Comparison of ENCODE assay signal across 1 cellular context in the genomic region with DNA sequence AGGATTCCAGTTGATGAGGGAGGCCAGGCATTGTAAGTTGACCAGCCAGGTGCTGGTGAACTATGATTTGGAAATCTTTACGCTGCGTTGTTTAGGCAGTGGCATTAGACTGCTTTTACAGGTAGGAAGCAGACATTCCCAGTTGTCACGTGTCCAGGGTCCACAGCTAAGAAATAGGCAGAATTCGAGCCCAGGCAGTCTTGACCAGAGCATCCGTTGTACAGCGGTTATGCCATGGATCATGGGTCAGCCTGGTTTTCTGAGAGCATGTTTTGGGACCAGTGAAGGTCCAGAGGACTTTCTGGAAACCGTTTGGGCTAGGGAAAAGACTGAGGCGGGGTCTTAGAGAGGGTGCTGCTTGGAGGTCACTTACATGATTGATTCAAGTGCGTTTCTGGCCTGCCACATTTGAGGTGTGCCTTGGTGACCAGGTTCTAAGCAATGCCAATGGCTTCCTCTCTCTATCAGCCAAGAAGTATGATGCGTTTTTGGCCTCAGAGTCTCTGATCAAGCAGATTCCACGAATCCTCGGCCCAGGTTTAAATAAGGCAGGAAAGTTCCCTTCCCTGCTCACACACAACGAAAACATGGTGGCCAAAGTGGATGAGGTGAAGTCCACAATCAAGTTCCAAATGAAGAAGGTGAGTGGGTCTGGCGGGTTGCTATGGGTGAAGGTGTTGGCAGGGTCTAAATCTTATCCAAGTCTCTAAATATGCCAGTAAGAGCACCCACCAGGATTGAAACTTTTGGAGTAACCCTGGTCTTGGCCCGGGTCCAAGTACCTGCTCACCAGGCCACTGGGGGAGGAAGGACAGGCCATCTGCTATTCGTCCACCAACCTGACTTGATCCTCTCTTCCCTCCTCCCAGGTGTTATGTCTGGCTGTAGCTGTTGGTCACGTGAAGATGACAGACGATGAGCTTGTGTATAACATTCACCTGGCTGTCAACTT.
TF ChIP-seq lines count a peak whose summit lies in the region.

No MANE protein-coding gene starts in this region.

TF ChIP-seq in HepG2, 621 proteins besides CTCF, POLR2A, EP300 and RAD21 (continues in another document):
- no peak for TF ChIP-seq ZNF34 (CRISPR knock-in tag; IDR thresholded peaks at IDR 0.05; ENCODE audit: borderline replicate concordance)
- TF ChIP-seq, protein P1, sequence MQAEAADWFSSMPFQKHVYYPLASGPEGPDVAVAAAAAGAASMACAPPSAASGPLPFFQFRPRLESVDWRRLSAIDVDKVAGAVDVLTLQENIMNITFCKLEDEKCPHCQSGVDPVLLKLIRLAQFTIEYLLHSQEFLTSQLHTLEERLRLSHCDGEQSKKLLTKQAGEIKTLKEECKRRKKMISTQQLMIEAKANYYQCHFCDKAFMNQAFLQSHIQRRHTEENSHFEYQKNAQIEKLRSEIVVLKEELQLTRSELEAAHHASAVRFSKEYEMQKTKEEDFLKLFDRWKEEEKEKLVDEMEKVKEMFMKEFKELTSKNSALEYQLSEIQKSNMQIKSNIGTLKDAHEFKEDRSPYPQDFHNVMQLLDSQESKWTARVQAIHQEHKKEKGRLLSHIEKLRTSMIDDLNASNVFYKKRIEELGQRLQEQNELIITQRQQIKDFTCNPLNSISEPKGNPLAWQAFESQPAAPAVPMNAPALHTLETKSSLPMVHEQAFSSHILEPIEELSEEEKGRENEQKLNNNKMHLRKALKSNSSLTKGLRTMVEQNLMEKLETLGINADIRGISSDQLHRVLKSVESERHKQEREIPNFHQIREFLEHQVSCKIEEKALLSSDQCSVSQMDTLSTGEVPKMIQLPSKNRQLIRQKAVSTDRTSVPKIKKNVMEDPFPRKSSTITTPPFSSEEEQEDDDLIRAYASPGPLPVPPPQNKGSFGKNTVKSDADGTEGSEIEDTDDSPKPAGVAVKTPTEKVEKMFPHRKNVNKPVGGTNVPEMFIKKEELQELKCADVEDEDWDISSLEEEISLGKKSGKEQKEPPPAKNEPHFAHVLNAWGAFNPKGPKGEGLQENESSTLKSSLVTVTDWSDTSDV (CRISPR knock-in tag; IDR thresholded peaks at IDR 0.05), result no peak
- TF ChIP-seq ZNF530 (CRISPR knock-in tag; IDR thresholded peaks at IDR 0.05; ENCODE audit: low read depth), result no peak
- TF ChIP-seq, protein P2, sequence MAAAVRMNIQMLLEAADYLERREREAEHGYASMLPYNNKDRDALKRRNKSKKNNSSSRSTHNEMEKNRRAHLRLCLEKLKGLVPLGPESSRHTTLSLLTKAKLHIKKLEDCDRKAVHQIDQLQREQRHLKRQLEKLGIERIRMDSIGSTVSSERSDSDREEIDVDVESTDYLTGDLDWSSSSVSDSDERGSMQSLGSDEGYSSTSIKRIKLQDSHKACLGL (CRISPR knock-in tag; IDR thresholded peaks at IDR 0.05), result 0 out of 2 replicates have a peak, but pooled peaks have one; percentile 14
- no peak for TF ChIP-seq STAT5B (CRISPR knock-in tag; IDR thresholded peaks at IDR 0.05)
- TF ChIP-seq ZNF446 (CRISPR knock-in tag; IDR thresholded peaks at IDR 0.05), result peak; percentile 44; the same call in 1 of the 2 replicates
- TF ChIP-seq ZNF496 (CRISPR knock-in tag; IDR thresholded peaks at IDR 0.05; ENCODE audit: insufficient replicate concordance), result no peak
- 0 out of 2 replicates have a peak, but pooled peaks have one; percentile 42 for TF ChIP-seq NFIC (IDR thresholded peaks at IDR 0.05; ENCODE audit: low read length)
- TF ChIP-seq, protein P3, sequence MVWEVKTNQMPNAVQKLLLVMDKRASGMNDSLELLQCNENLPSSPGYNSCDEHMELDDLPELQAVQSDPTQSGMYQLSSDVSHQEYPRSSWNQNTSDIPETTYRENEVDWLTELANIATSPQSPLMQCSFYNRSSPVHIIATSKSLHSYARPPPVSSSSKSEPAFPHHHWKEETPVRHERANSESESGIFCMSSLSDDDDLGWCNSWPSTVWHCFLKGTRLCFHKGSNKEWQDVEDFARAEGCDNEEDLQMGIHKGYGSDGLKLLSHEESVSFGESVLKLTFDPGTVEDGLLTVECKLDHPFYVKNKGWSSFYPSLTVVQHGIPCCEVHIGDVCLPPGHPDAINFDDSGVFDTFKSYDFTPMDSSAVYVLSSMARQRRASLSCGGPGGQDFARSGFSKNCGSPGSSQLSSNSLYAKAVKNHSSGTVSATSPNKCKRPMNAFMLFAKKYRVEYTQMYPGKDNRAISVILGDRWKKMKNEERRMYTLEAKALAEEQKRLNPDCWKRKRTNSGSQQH (CRISPR knock-in tag; IDR thresholded peaks at IDR 0.05; ENCODE audit: low read depth), result peak; percentile 26; the same call in 1 of the 2 replicates
- TF ChIP-seq LCORL (IDR thresholded peaks at IDR 0.05), result no peak
- TF ChIP-seq LCORL (CRISPR knock-in tag; IDR thresholded peaks at IDR 0.05), result peak; percentile 8; the same call in 1 of the 2 replicates
- TF ChIP-seq ZNF572 (CRISPR knock-in tag; IDR thresholded peaks at IDR 0.05), result no peak
- no peak for TF ChIP-seq MLXIP (CRISPR knock-in tag; IDR thresholded peaks at IDR 0.05; ENCODE audit: borderline replicate concordance)
- 0 out of 2 replicates have a peak, but pooled peaks have one; percentile 39 for TF ChIP-seq ZNF232 (CRISPR knock-in tag; IDR thresholded peaks at IDR 0.05; ENCODE audit: borderline replicate concordance)
- TF ChIP-seq, protein P4, sequence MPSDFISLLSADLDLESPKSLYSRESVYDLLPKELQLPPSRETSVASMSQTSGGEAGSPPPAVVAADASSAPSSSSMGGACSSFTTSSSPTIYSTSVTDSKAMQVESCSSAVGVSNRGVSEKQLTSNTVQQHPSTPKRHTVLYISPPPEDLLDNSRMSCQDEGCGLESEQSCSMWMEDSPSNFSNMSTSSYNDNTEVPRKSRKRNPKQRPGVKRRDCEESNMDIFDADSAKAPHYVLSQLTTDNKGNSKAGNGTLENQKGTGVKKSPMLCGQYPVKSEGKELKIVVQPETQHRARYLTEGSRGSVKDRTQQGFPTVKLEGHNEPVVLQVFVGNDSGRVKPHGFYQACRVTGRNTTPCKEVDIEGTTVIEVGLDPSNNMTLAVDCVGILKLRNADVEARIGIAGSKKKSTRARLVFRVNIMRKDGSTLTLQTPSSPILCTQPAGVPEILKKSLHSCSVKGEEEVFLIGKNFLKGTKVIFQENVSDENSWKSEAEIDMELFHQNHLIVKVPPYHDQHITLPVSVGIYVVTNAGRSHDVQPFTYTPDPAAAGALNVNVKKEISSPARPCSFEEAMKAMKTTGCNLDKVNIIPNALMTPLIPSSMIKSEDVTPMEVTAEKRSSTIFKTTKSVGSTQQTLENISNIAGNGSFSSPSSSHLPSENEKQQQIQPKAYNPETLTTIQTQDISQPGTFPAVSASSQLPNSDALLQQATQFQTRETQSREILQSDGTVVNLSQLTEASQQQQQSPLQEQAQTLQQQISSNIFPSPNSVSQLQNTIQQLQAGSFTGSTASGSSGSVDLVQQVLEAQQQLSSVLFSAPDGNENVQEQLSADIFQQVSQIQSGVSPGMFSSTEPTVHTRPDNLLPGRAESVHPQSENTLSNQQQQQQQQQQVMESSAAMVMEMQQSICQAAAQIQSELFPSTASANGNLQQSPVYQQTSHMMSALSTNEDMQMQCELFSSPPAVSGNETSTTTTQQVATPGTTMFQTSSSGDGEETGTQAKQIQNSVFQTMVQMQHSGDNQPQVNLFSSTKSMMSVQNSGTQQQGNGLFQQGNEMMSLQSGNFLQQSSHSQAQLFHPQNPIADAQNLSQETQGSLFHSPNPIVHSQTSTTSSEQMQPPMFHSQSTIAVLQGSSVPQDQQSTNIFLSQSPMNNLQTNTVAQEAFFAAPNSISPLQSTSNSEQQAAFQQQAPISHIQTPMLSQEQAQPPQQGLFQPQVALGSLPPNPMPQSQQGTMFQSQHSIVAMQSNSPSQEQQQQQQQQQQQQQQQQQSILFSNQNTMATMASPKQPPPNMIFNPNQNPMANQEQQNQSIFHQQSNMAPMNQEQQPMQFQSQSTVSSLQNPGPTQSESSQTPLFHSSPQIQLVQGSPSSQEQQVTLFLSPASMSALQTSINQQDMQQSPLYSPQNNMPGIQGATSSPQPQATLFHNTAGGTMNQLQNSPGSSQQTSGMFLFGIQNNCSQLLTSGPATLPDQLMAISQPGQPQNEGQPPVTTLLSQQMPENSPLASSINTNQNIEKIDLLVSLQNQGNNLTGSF (CRISPR knock-in tag; IDR thresholded peaks at IDR 0.05), result 0 out of 2 replicates have a peak, but pooled peaks have one; percentile 31
- TF ChIP-seq CC2D1A (CRISPR knock-in tag; IDR thresholded peaks at IDR 0.05), result no peak
- TF ChIP-seq KLF11 (CRISPR knock-in tag; IDR thresholded peaks at IDR 0.05), result no peak
- no peak for TF ChIP-seq ZBTB44 (CRISPR knock-in tag; IDR thresholded peaks at IDR 0.05)
- TF ChIP-seq NFKBIZ (CRISPR knock-in tag; IDR thresholded peaks at IDR 0.05), result 0 out of 2 replicates have a peak, but pooled peaks have one; percentile 19
- TF ChIP-seq NFIB (CRISPR knock-in tag; IDR thresholded peaks at IDR 0.05; ENCODE audit: borderline replicate concordance), result no peak
- no peak for TF ChIP-seq RXRB (CRISPR knock-in tag; IDR thresholded peaks at IDR 0.05; ENCODE audit: borderline replicate concordance)
- TF ChIP-seq SP1 (IDR thresholded peaks at IDR 0.05), result no peak
- TF ChIP-seq SP1 (CRISPR knock-in tag; IDR thresholded peaks at IDR 0.05), result 0 out of 2 replicates have a peak, but pooled peaks have one; percentile 13
- 0 out of 2 replicates have a peak, but pooled peaks have one; percentile 31 for TF ChIP-seq ZNF709 (CRISPR knock-in tag; IDR thresholded peaks at IDR 0.05)
- TF ChIP-seq SNAPC5 (CRISPR knock-in tag; IDR thresholded peaks at IDR 0.05; ENCODE audit: borderline replicate concordance), result 0 out of 2 replicates have a peak, but pooled peaks have one; percentile 38
- TF ChIP-seq TGIF2 (CRISPR knock-in tag; IDR thresholded peaks at IDR 0.05), result peak; percentile 71; the same call in 1 of the 2 replicates
- no peak for TF ChIP-seq ZNF510 (CRISPR knock-in tag; IDR thresholded peaks at IDR 0.05; ENCODE audit: low read depth)
- no peak for TF ChIP-seq ZNF18 (CRISPR knock-in tag; IDR thresholded peaks at IDR 0.05; ENCODE audit: insufficient replicate concordance)
- TF ChIP-seq ZNF619 (CRISPR knock-in tag; IDR thresholded peaks at IDR 0.05), result no peak
- TF ChIP-seq, protein P5, sequence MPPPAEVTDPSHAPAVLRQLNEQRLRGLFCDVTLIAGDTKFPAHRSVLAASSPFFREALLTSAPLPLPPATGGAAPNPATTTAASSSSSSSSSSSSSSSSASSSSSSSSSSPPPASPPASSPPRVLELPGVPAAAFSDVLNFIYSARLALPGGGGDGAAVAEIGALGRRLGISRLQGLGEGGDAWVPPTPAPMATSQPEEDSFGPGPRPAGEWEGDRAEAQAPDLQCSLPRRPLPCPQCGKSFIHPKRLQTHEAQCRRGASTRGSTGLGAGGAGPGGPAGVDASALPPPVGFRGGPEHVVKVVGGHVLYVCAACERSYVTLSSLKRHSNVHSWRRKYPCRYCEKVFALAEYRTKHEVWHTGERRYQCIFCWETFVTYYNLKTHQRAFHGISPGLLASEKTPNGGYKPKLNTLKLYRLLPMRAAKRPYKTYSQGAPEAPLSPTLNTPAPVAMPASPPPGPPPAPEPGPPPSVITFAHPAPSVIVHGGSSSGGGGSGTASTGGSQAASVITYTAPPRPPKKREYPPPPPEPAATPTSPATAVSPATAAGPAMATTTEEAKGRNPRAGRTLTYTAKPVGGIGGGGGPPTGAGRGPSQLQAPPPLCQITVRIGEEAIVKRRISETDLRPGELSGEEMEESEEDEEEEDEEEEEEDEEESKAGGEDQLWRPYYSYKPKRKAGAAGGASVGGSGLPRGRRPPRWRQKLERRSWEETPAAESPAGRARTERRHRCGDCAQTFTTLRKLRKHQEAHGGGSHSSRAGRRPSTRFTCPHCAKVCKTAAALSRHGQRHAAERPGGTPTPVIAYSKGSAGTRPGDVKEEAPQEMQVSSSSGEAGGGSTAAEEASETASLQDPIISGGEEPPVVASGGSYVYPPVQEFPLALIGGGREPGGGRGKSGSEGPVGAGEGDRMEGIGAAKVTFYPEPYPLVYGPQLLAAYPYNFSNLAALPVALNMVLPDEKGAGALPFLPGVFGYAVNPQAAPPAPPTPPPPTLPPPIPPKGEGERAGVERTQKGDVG (CRISPR knock-in tag; IDR thresholded peaks at IDR 0.05; ENCODE audit: borderline replicate concordance), result no peak
